33 cellular contexts compared by ENCODE assay signal in the genomic region with DNA sequence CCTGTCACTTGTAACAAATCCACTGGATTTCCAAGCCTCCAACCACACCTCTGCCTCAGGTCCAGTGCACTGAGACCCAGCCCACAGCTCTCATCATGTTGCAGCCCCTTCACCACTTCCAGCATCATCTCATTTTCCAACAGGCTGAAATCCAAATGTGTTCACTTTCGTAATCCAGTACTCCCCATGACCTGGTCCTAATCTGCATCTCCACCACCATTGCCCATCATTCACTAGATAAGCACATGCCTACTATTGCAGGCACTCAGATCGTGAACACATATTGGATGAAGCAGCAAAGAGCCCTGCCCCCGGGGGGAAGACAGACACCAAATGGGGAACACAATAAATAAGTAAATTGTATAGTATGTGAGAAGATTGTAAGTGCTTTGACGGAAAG.
"Had no signal": no experiment of that assay in that cellular context is flagged by ENCODE, and none has a peak within 500 bp of the region (broad histone marks: within the 10 kb centered on the region; RNA-seq: fewer than 3 reads in every experiment).

No MANE protein-coding gene starts in this region.

- H3K4me1 ChIP-seq: ascending aorta, esophagus muscularis mucosa, gastrocnemius medialis had no signal

- FAIRE-seq: bronchial epithelial cell had no signal

- H3K36me3 ChIP-seq: ascending aorta, brain microvascular endothelial cell, esophagus muscularis mucosa, gastrocnemius medialis, WERI-Rb-1 had no signal

- H3K4me1 Mint-ChIP-seq: activated B cell treated with CpG ODN at 0.5 μM for 24 hours; central memory CD8-positive, alpha-beta T cell had no signal

- H3K9me3 Mint-ChIP-seq: activated B cell treated with CpG ODN at 0.5 μM for 24 hours; activated CD4-positive, alpha-beta memory T cell treated with anti-CD3 and anti-CD28 coated beads for 36 hours; activated CD4-positive, alpha-beta T cell treated with anti-CD3 and anti-CD28 coated beads, Interleukin-2, amount 10 ng/mL, durations not matched to agents 24 days and 14 days; activated naive CD4-positive, alpha-beta T cell treated with anti-CD3 and anti-CD28 coated beads, Interleukin-2, amount 10 ng/mL, durations not matched to agents 7 days and 5 days; activated naive CD4-positive, alpha-beta T cell treated with anti-CD3 and anti-CD28 coated beads, Interleukin-2, amount 50 U/mL, for 72 hours; activated naive CD8-positive, alpha-beta T cell treated with anti-CD3 and anti-CD28 coated beads, Interleukin-2, amount 10 ng/mL, durations not matched to agents 7 days and 5 days; activated T-cell treated with anti-CD3 and anti-CD28 coated beads, Interleukin-2, amount 50 U/mL, for 24 hours; activated T-cell treated with anti-CD3 and anti-CD28 coated beads, Interleukin-2, amount 50 U/mL, for 72 hours; central memory CD8-positive, alpha-beta T cell; dendritic cell treated with granulocyte-macrophage colony-stimulating factor and Interleukin-4, amounts not matched to agents 40 ng/mL and 50 ng/mL, for 4 days; effector memory CD8-positive, alpha-beta T cell; T-helper 2 cell treated with Interferon-gamma antibody and Interleukin-4, amounts not matched to agents 5 μg/mL and 100 μg/mL, for 36 hours had no signal

- H3K27ac Mint-ChIP-seq: activated B cell treated with CpG ODN at 0.5 μM for 24 hours; activated CD4-positive, alpha-beta memory T cell treated with anti-CD3 and anti-CD28 coated beads for 36 hours; activated CD4-positive, alpha-beta T cell treated with anti-CD3 and anti-CD28 coated beads for 36 hours; activated CD4-positive, alpha-beta T cell treated with anti-CD3 and anti-CD28 coated beads, Interleukin-2, amount 10 ng/mL, durations not matched to agents 24 days and 14 days; activated CD8-positive, alpha-beta memory T cell treated with anti-CD3 and anti-CD28 coated beads, Interleukin-2, amount 10 ng/mL, durations not matched to agents 7 days and 5 days; activated CD8-positive, alpha-beta T cell treated with anti-CD3 and anti-CD28 coated beads, Interleukin-2, amount 10 ng/mL, durations not matched to agents 7 days and 5 days; activated naive CD4-positive, alpha-beta T cell treated with anti-CD3 and anti-CD28 coated beads, Interleukin-2, amount 10 ng/mL, durations not matched to agents 7 days and 5 days; activated naive CD4-positive, alpha-beta T cell treated with anti-CD3 and anti-CD28 coated beads, Interleukin-2, amount 50 U/mL, for 72 hours; activated naive CD8-positive, alpha-beta T cell treated with anti-CD3 and anti-CD28 coated beads, Interleukin-2, amount 10 ng/mL, durations not matched to agents 7 days and 5 days; activated T-cell treated with anti-CD3 and anti-CD28 coated beads, Interleukin-2, amount 50 U/mL, for 72 hours; dendritic cell treated with granulocyte-macrophage colony-stimulating factor and Interleukin-4, amounts not matched to agents 40 ng/mL and 50 ng/mL, for 4 days; effector memory CD8-positive, alpha-beta T cell; T-helper 17 cell; T-helper 2 cell treated with Interferon-gamma antibody and Interleukin-4, amounts not matched to agents 5 μg/mL and 100 μg/mL, for 36 hours had no signal

- H3K27ac ChIP-seq: ascending aorta, brain microvascular endothelial cell, coronary artery, esophagus muscularis mucosa, foreskin keratinocyte, gastrocnemius medialis, WERI-Rb-1 had no signal

- H3K9me3 ChIP-seq: ascending aorta, esophagus muscularis mucosa, gastrocnemius medialis had no signal

- H3K4me3 Mint-ChIP-seq: activated B cell treated with CpG ODN at 0.5 μM for 24 hours; activated CD4-positive, alpha-beta memory T cell treated with anti-CD3 and anti-CD28 coated beads for 36 hours; activated CD4-positive, alpha-beta T cell treated with anti-CD3 and anti-CD28 coated beads for 36 hours; activated CD4-positive, alpha-beta T cell treated with anti-CD3 and anti-CD28 coated beads, Interleukin-2, amount 10 ng/mL, durations not matched to agents 24 days and 14 days; activated CD8-positive, alpha-beta memory T cell treated with anti-CD3 and anti-CD28 coated beads, Interleukin-2, amount 10 ng/mL, durations not matched to agents 7 days and 5 days; activated CD8-positive, alpha-beta T cell treated with anti-CD3 and anti-CD28 coated beads, Interleukin-2, amount 10 ng/mL, durations not matched to agents 7 days and 5 days; activated naive CD4-positive, alpha-beta T cell treated with anti-CD3 and anti-CD28 coated beads, Interleukin-2, amount 10 ng/mL, durations not matched to agents 7 days and 5 days; activated naive CD8-positive, alpha-beta T cell treated with anti-CD3 and anti-CD28 coated beads, Interleukin-2, amount 10 ng/mL, durations not matched to agents 7 days and 5 days; activated T-cell treated with anti-CD3 and anti-CD28 coated beads, Interleukin-2, amount 50 U/mL, for 24 hours; activated T-cell treated with anti-CD3 and anti-CD28 coated beads, Interleukin-2, amount 50 U/mL, for 72 hours; central memory CD8-positive, alpha-beta T cell; dendritic cell treated with granulocyte-macrophage colony-stimulating factor and Interleukin-4, amounts not matched to agents 40 ng/mL and 50 ng/mL, for 4 days; effector memory CD8-positive, alpha-beta T cell; T-helper 17 cell; T-helper 2 cell treated with Interferon-gamma antibody and Interleukin-4, amounts not matched to agents 5 μg/mL and 100 μg/mL, for 36 hours had no signal

- ATAC-seq: activated CD4-positive, alpha-beta T cell treated with anti-CD3 and anti-CD28 coated beads for 36 hours; activated CD8-positive, alpha-beta memory T cell treated with anti-CD3 and anti-CD28 coated beads, Interleukin-2, amount 10 ng/mL, durations not matched to agents 7 days and 5 days; activated CD8-positive, alpha-beta T cell treated with anti-CD3 and anti-CD28 coated beads, Interleukin-2, amount 10 ng/mL, durations not matched to agents 7 days and 5 days; activated naive CD4-positive, alpha-beta T cell treated with anti-CD3 and anti-CD28 coated beads, Interleukin-2, amount 50 U/mL, for 72 hours; activated T-cell treated with anti-CD3 and anti-CD28 coated beads, Interleukin-2, amount 50 U/mL, for 72 hours; effector memory CD8-positive, alpha-beta T cell; foreskin keratinocyte; gastrocnemius medialis; T-helper 17 cell had no signal

- H3K36me3 Mint-ChIP-seq: activated CD4-positive, alpha-beta memory T cell treated with anti-CD3 and anti-CD28 coated beads for 36 hours; activated naive CD4-positive, alpha-beta T cell treated with anti-CD3 and anti-CD28 coated beads, Interleukin-2, amount 10 ng/mL, durations not matched to agents 7 days and 5 days; activated naive CD4-positive, alpha-beta T cell treated with anti-CD3 and anti-CD28 coated beads, Interleukin-2, amount 50 U/mL, for 72 hours; activated naive CD8-positive, alpha-beta T cell treated with anti-CD3 and anti-CD28 coated beads, Interleukin-2, amount 10 ng/mL, durations not matched to agents 7 days and 5 days had no signal

- H3K4me3 ChIP-seq: ascending aorta, coronary artery, esophagus muscularis mucosa, gastrocnemius medialis had no signal

- DNase-seq: activated B cell treated with CpG ODN at 0.5 μM for 24 hours; activated CD4-positive, alpha-beta memory T cell treated with anti-CD3 and anti-CD28 coated beads for 36 hours; activated CD4-positive, alpha-beta T cell treated with anti-CD3 and anti-CD28 coated beads for 36 hours; activated CD4-positive, alpha-beta T cell treated with anti-CD3 and anti-CD28 coated beads, Interleukin-2, amount 10 ng/mL, durations not matched to agents 24 days and 14 days; activated CD4-positive, CD25-positive, alpha-beta regulatory T cell treated with anti-CD3 and anti-CD28 coated beads, Interleukin-2, amount 50 U/mL, for 72 hours; activated CD8-positive, alpha-beta memory T cell treated with anti-CD3 and anti-CD28 coated beads, Interleukin-2, amount 10 ng/mL, durations not matched to agents 7 days and 5 days; activated CD8-positive, alpha-beta memory T cell treated with anti-CD3 and anti-CD28 coated beads, Interleukin-2, amount 50 U/mL, for 4 hours; activated CD8-positive, alpha-beta T cell treated with anti-CD3 and anti-CD28 coated beads, Interleukin-2, amount 10 ng/mL, durations not matched to agents 7 days and 5 days; activated gamma-delta T cell; activated naive CD4-positive, alpha-beta T cell; activated naive CD4-positive, alpha-beta T cell treated with anti-CD3 and anti-CD28 coated beads, Interleukin-2, amount 10 ng/mL, durations not matched to agents 7 days and 5 days; activated naive CD8-positive, alpha-beta T cell treated with anti-CD3 and anti-CD28 coated beads, Interleukin-2, amount 10 ng/mL, durations not matched to agents 7 days and 5 days; activated T-cell treated with anti-CD3 and anti-CD28 coated beads, Interleukin-2, amount 50 U/mL, for 24 hours; activated T-cell treated with anti-CD3 and anti-CD28 coated beads, Interleukin-2, amount 50 U/mL, for 72 hours; brain microvascular endothelial cell; effector CD4-positive, alpha-beta T cell; effector memory CD8-positive, alpha-beta T cell; erythroblast; foreskin keratinocyte; gastrocnemius medialis; glutamatergic neuron; T-helper 1 cell; T-helper 17 cell; T1000; WERI-Rb-1 had no signal

- H3K27me3 Mint-ChIP-seq: activated B cell treated with CpG ODN at 0.5 μM for 24 hours had no signal

- H3K27me3 ChIP-seq: ascending aorta, brain microvascular endothelial cell, foreskin keratinocyte, gastrocnemius medialis had no signal
